9 cellular contexts compared by ENCODE assay signal in genomic region chr20:1265916-1266166, GRCh38. TPM values are rescaled to one million over a fixed set of nuclear protein-coding genes. Genes with fewer than 3 reads are reported as not detected.
DNase-seq lines count a peak whose midpoint lies in the region; ATAC-seq and TF ChIP-seq lines count a peak whose summit lies in the region.
"Had no signal": no experiment of that assay in that cellular context is flagged by ENCODE, and none has a peak within 500 bp of the region (broad histone marks: within the 10 kb centered on the region; RNA-seq: fewer than 3 reads in every experiment).

No MANE protein-coding gene starts in this region.

- peak overlapping the region in 10 of 12 donors; percentile 40 to 81 (median 63) for H3K27ac ChIP-seq in heart left ventricle
- H3K27ac ChIP-seq in breast epithelium: peak overlapping the region; percentile 54 to 55
- H3K27ac ChIP-seq in mesendoderm (ENCODE audit: low read depth, low read length): no peak overlapping the region
- peak overlapping the region; percentile 58 for H3K27ac ChIP-seq in urinary bladder (ENCODE audit: low read depth)

- H3K4me3 ChIP-seq in heart left ventricle (peak overlapping the region; percentile 70 to 95 (median 85)), breast epithelium (peak overlapping the region; percentile 64 to 97 (median 82)), mesendoderm (ENCODE audit: low read length) (no peak overlapping the region), urinary bladder (ENCODE audit: low read depth, low read length) (peak overlapping the region; percentile 80)

- TF ChIP-seq POLR2A in heart left ventricle (IDR thresholded peaks at IDR 0.05) (no peak), breast epithelium (IDR thresholded peaks at IDR 0.05) (no peak)

- WGBS in heart left ventricle, 4 donors: 1 to 7% (median 3%) methylated on average over 10 of the region's 10 CpGs
- WGBS in mesendoderm (ENCODE audit: extremely low coverage, insufficient coverage, low lambda C conversion rate): no CpG with 5 or more reads among the region's 10 CpGs
- WGBS in urinary bladder: 3% methylated on average over 10 of the region's 10 CpGs

- H3K4ac ChIP-seq in mesendoderm (ENCODE audit: low read depth, low read length): no peak overlapping the region

- H3K27me3 ChIP-seq in heart left ventricle (peaks cover 0 to 14% (median under 1%) of the 10 kb centered on the region in 9 donors), breast epithelium (no peaks in the 10 kb centered on the region), mesendoderm (ENCODE audit: insufficient read depth, low read length, poor library complexity) (no peaks in the 10 kb centered on the region)

- peak overlapping the region; percentile 74 for H3K56ac ChIP-seq in mesendoderm (ENCODE audit: low read length)

- H3K9me3 ChIP-seq in heart left ventricle: peaks cover 0 to 9% (median 0%) of the 10 kb centered on the region in 12 donors
- H3K9me3 ChIP-seq in breast epithelium: no peaks in the 10 kb centered on the region

- no peak overlapping the region for H2BK5ac ChIP-seq in mesendoderm (ENCODE audit: low read length)

- ATAC-seq in heart left ventricle (no peak), left cardiac atrium (no peak), HG03460 (IDR thresholded peaks at IDR 0.05; ENCODE audit: unreplicated experiment) (no peak), GM21576 (IDR thresholded peaks at IDR 0.05; ENCODE audit: unreplicated experiment) (no peak)

- no peak overlapping the region for H2AK5ac ChIP-seq in mesendoderm (ENCODE audit: low read length)

- no peak overlapping the region for H3K18ac ChIP-seq in mesendoderm (ENCODE audit: low read length)

- H3K9ac ChIP-seq in mesendoderm (ENCODE audit: low read length): peak overlapping the region; percentile 55

- peak overlapping the region; percentile 50 for H3K4me2 ChIP-seq in mesendoderm (ENCODE audit: low read length)

- intact Hi-C loops in heart left ventricle (cut with DNase I): no loop called here
- intact Hi-C loops in left cardiac atrium (cut with DNase I): no loop called here
- intact Hi-C loops in breast epithelium (cut with DNase I; ENCODE audit: low total_unique reads): no loop called here

- H3K79me2 ChIP-seq in mesendoderm (ENCODE audit: control insufficient read depth, insufficient read depth, low read length): no peaks in the 10 kb centered on the region

- H3K36me3 ChIP-seq in heart left ventricle: peaks cover 0 to under 1% (median 0%) of the 10 kb centered on the region in 9 donors
- no peaks in the 10 kb centered on the region for H3K36me3 ChIP-seq in breast epithelium
- H3K36me3 ChIP-seq in mesendoderm (ENCODE audit: control insufficient read depth, insufficient read depth, low read length): no peaks in the 10 kb centered on the region
- no peaks in the 10 kb centered on the region for H3K36me3 ChIP-seq in urinary bladder (ENCODE audit: insufficient read depth)

- no peak overlapping the region for H2BK120ac ChIP-seq in mesendoderm (ENCODE audit: low read depth, low read length)

- TF ChIP-seq CTCF in heart left ventricle (IDR thresholded peaks at IDR 0.05): no peak
- TF ChIP-seq CTCF in breast epithelium (IDR thresholded peaks at IDR 0.05): no peak

- H3K23ac ChIP-seq in mesendoderm (ENCODE audit: low read length): no peak overlapping the region

- H3K4me1 ChIP-seq in heart left ventricle: peaks cover 0 to 28% (median 18%) of the 10 kb centered on the region in 12 donors
- no peaks in the 10 kb centered on the region for H3K4me1 ChIP-seq in breast epithelium
- H3K4me1 ChIP-seq in mesendoderm (ENCODE audit: control insufficient read depth, low read depth, low read length): no peaks in the 10 kb centered on the region
- H3K4me1 ChIP-seq in urinary bladder (ENCODE audit: insufficient read depth): no peaks in the 10 kb centered on the region

- no peak overlapping the region for H4K8ac ChIP-seq in mesendoderm (ENCODE audit: low read depth, low read length)

- DNase-seq in heart left ventricle: no peak
- no peak for DNase-seq in left cardiac atrium
- DNase-seq in breast epithelium (ENCODE audit: low spot score in 2 of 2): no peak
- no peak for DNase-seq in mesendoderm
- DNase-seq in GF-D8 (lab: John Stamatoyannopoulos, UW): no peak

- no peak overlapping the region for H2BK15ac ChIP-seq in mesendoderm (replicated peaks; ENCODE audit: low read depth)

- no peak overlapping the region for H4K5ac ChIP-seq in mesendoderm (ENCODE audit: low read length)

- H3K79me1 ChIP-seq in mesendoderm (ENCODE audit: low read length): no peaks in the 10 kb centered on the region

RNA-seq across cellular contexts. Expression of gene SNPH, which starts 0.3 kb away (rescaled TPM):
- total RNA-seq in heart left ventricle: 10 to 100 TPM in 7 of 9 donors, 1 to 10 TPM in 2; 6.5 to 17.4 (median 11.7) TPM
- 1 to 10 TPM; 4.3 to 5.8 TPM for polyA plus RNA-seq in heart left ventricle
- 1 to 10 TPM; 4.6 to 5.5 TPM for total RNA-seq in left cardiac atrium
- 1 to 10 TPM; 2.3 to 4.0 (median 3.5) TPM for total RNA-seq in breast epithelium
- 0.51 TPM for polyA plus RNA-seq in mesendoderm (2013, experiment 1 of 2)
- polyA plus RNA-seq in mesendoderm (2013, experiment 2 of 2): 0.60 TPM
- total RNA-seq in urinary bladder: 3.5 TPM
- polyA plus RNA-seq in urinary bladder: 7.3 TPM

RNA-seq across cellular contexts. Expression of gene RAD21L1, which starts 40.0 kb away (rescaled TPM):
- total RNA-seq in heart left ventricle (not detected), left cardiac atrium (not detected), breast epithelium (not detected), urinary bladder (not detected)
- polyA plus RNA-seq in heart left ventricle (not detected), urinary bladder (not detected)
- polyA plus RNA-seq in mesendoderm (2013, experiment 1 of 2): 0.06 TPM
- polyA plus RNA-seq in mesendoderm (2013, experiment 2 of 2): 0.11 TPM
- total RNA-seq: renal cortical epithelial cell had no signal
